ENCODE assay signal across 24 cellular contexts in the genomic region with DNA sequence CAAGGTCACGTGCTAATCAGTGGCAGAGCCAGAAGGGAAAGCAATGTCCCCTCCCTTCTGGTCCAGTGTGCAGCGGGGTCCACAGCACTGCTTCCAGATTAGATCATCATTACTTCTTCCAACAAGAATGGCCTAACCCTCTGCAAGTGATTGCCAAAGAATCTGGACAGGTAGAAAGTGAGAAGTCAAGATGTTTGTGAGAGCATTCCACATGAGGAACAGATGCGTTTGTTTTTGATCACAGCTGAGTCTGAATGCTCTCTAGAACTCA.
"Had no signal": no experiment of that assay in that cellular context is flagged by ENCODE, and none has a peak within 500 bp of the region (broad histone marks: within the 10 kb centered on the region; RNA-seq: fewer than 3 reads in every experiment).

No MANE protein-coding gene starts in this region.

- H3K27me3 ChIP-seq: body of pancreas, cardiac muscle cell, colonic mucosa, right lobe of liver, upper lobe of right lung had no signal

- H3K9me3 Mint-ChIP-seq: activated naive CD4-positive, alpha-beta T cell treated with anti-CD3 and anti-CD28 coated beads, Interleukin-2, amount 50 U/mL, for 72 hours; activated T-cell treated with anti-CD3 and anti-CD28 coated beads, Interleukin-2, amount 50 U/mL, for 72 hours; naive thymus-derived CD8-positive, alpha-beta T cell; stimulated activated effector memory CD8-positive, alpha-beta T cell treated with anti-CD3 and anti-CD28 coated beads, Interleukin-12 subunit alpha, Interleukin-12 subunit beta, amount 100 ng/mL, for 72 hours; stimulated activated naive CD8-positive, alpha-beta T cell treated with anti-CD3 and anti-CD28 coated beads, Interleukin-15, Interleukin-2, amounts not matched to agents 100 ng/mL and 50 ng/mL, for 24 hours had no signal

- H3K4me3 ChIP-seq: body of pancreas, cardiac muscle cell, colonic mucosa, gastrocnemius medialis, right lobe of liver, thoracic aorta, upper lobe of right lung had no signal

- H3K36me3 Mint-ChIP-seq: activated naive CD4-positive, alpha-beta T cell treated with anti-CD3 and anti-CD28 coated beads, Interleukin-2, amount 50 U/mL, for 72 hours; naive thymus-derived CD8-positive, alpha-beta T cell; stimulated activated effector memory CD8-positive, alpha-beta T cell treated with anti-CD3 and anti-CD28 coated beads, Interleukin-12 subunit alpha, Interleukin-12 subunit beta, amount 100 ng/mL, for 72 hours had no signal

- H3K27ac Mint-ChIP-seq: activated CD4-positive, alpha-beta T cell treated with anti-CD3 and anti-CD28 coated beads for 36 hours; activated naive CD4-positive, alpha-beta T cell treated with anti-CD3 and anti-CD28 coated beads, Interleukin-2, amount 50 U/mL, for 72 hours; activated T-cell treated with anti-CD3 and anti-CD28 coated beads, Interleukin-2, amount 50 U/mL, for 72 hours; naive thymus-derived CD8-positive, alpha-beta T cell; stimulated activated effector memory CD8-positive, alpha-beta T cell treated with anti-CD3 and anti-CD28 coated beads, Interleukin-12 subunit alpha, Interleukin-12 subunit beta, amount 100 ng/mL, for 72 hours; stimulated activated naive CD8-positive, alpha-beta T cell treated with anti-CD3 and anti-CD28 coated beads, Interleukin-15, Interleukin-2, amounts not matched to agents 100 ng/mL and 50 ng/mL, for 24 hours had no signal

- H3K4me3 Mint-ChIP-seq: activated CD4-positive, alpha-beta T cell treated with anti-CD3 and anti-CD28 coated beads for 36 hours; activated T-cell treated with anti-CD3 and anti-CD28 coated beads, Interleukin-2, amount 50 U/mL, for 72 hours; naive thymus-derived CD8-positive, alpha-beta T cell; stimulated activated effector memory CD8-positive, alpha-beta T cell treated with anti-CD3 and anti-CD28 coated beads, Interleukin-12 subunit alpha, Interleukin-12 subunit beta, amount 100 ng/mL, for 72 hours; stimulated activated naive CD8-positive, alpha-beta T cell treated with anti-CD3 and anti-CD28 coated beads, Interleukin-15, Interleukin-2, amounts not matched to agents 100 ng/mL and 50 ng/mL, for 24 hours had no signal

- H3K4me1 ChIP-seq: upper lobe of right lung had no signal

- H3K9me3 ChIP-seq: body of pancreas, colonic mucosa, gastrocnemius medialis, neutrophil, right lobe of liver, thoracic aorta, upper lobe of right lung had no signal

- ATAC-seq: activated CD4-positive, alpha-beta T cell treated with anti-CD3 and anti-CD28 coated beads for 36 hours; activated naive CD4-positive, alpha-beta T cell treated with anti-CD3 and anti-CD28 coated beads, Interleukin-2, amount 50 U/mL, for 72 hours; activated T-cell treated with anti-CD3 and anti-CD28 coated beads, Interleukin-2, amount 50 U/mL, for 72 hours; body of pancreas; gastrocnemius medialis; left ventricle myocardium superior; naive thymus-derived CD8-positive, alpha-beta T cell; right lobe of liver; upper lobe of right lung had no signal

- H3K27ac ChIP-seq: body of pancreas, cardiac muscle cell, colonic mucosa, epithelial cell of prostate, gastrocnemius medialis, neutrophil, right lobe of liver, thoracic aorta, upper lobe of right lung had no signal

- DNase-seq: activated CD4-positive, alpha-beta T cell treated with anti-CD3 and anti-CD28 coated beads for 36 hours; activated CD4-positive, CD25-positive, alpha-beta regulatory T cell; activated naive CD4-positive, alpha-beta T cell; activated T-cell treated with anti-CD3 and anti-CD28 coated beads for 4 hours; activated T-cell treated with anti-CD3 and anti-CD28 coated beads, Interleukin-2, amount 50 U/mL, for 72 hours; body of pancreas; cerebellar nuclear complex; colonic mucosa; effector CD8-positive, alpha-beta T cell; gastrocnemius medialis; glutamatergic neuron; islet precursor cell; left ventricle myocardium superior; naive thymus-derived CD8-positive, alpha-beta T cell; right lobe of liver; stimulated activated CD4-positive, alpha-beta T cell treated with anti-CD3 and anti-CD28 coated beads, Interleukin-4, amount 100 ng/mL, for 24 hours; upper lobe of right lung had no signal

- H3K36me3 ChIP-seq: cardiac muscle cell, colonic mucosa, gastrocnemius medialis, neutrophil, right lobe of liver, thoracic aorta, upper lobe of right lung had no signal
